In the genomic region with DNA sequence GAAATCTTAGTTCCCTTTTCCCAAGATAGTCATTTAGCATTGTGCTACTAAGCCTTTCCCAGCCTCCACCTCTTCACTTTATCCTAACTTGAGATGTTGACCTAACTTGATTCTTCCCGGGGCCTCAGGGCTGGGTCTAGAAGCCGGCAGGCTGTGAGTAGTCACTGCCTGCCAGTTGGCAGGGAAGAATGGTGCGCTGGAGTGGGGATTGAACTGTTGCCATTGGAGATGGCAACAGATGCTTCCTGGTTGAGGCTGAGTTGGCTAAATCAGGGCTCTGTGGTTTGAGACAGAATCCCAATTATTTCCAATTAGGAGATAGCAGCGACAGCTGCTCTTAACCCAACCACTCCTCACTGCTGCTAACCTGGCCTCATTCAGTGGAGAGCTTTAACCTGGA, we compare ENCODE assay signal across 9 cellular contexts.
DNase-seq lines count a peak whose midpoint lies in the region; ATAC-seq and TF ChIP-seq lines count a peak whose summit lies in the region.
"Had no signal": no experiment of that assay in that cellular context is flagged by ENCODE, and none has a peak within 500 bp of the region (broad histone marks: within the 10 kb centered on the region; RNA-seq: fewer than 3 reads in every experiment).

No MANE protein-coding gene starts in this region.

- H3K36me3 ChIP-seq in ascending aorta = no peaks in the 10 kb centered on the region
- H3K36me3 ChIP-seq in stomach smooth muscle (ENCODE audit: control insufficient read depth in 2 of 2, insufficient read depth in 2 of 2, low read length in 2 of 2) = no peaks in the 10 kb centered on the region
- H3K36me3 ChIP-seq in right lobe of liver = no peaks in the 10 kb centered on the region

- H3K4me3 ChIP-seq in ascending aorta (no peak overlapping the region), stomach smooth muscle (ENCODE audit: low read length in 2 of 2) (no peak overlapping the region), right lobe of liver (no peak overlapping the region)

- ATAC-seq in left lobe of liver (no peak), right lobe of liver (no peak)

- no peak overlapping the region for H3K9ac ChIP-seq in stomach smooth muscle (ENCODE audit: low read length in 2 of 2)

- intact Hi-C loops in ascending aorta (cut with DNase I) (no loop called here), right lobe of liver (cut with DNase I) (no loop called here)

- peaks cover 15 to 30% of the 10 kb centered on the region in 2 donors for H3K4me1 ChIP-seq in ascending aorta
- peaks cover 26% of the 10 kb centered on the region for H3K4me1 ChIP-seq in stomach smooth muscle (ENCODE audit: control insufficient read depth, insufficient read depth, low read length)
- no peaks in the 10 kb centered on the region for H3K4me1 ChIP-seq in right lobe of liver

- H3K27ac ChIP-seq in ascending aorta (peak overlapping the region; percentile 77 to 93), stomach smooth muscle (ENCODE audit: low read length) (peak overlapping the region; percentile 88), right lobe of liver (no peak overlapping the region)

- H3K27me3 ChIP-seq in ascending aorta = no peaks in the 10 kb centered on the region
- H3K27me3 ChIP-seq in stomach smooth muscle (ENCODE audit: control insufficient read depth in 1 of 2, insufficient read depth in 2 of 2, low read length in 2 of 2) = no peaks in the 10 kb centered on the region
- no peaks in the 10 kb centered on the region for H3K27me3 ChIP-seq in right lobe of liver

- DNase-seq in NCI-H1092 treated with DMSO at 0.1 percent for 48 hours (lab: John Stamatoyannopoulos, UW) (peak; percentile 24), ascending aorta (ENCODE audit: low spot score in 2 of 2) (peak; percentile 19 to 79), inferior parietal cortex (ENCODE audit: extremely low spot score) (peak; percentile 61), GOT3 (lab: John Stamatoyannopoulos, UW) (no peak), left lobe of liver (ENCODE audit: low spot score) (no peak), right lobe of liver (no peak)
- DNase-seq in activated CD8-positive, alpha-beta memory T cell treated with anti-CD3 and anti-CD28 coated beads, Interleukin-2, amount 50 U/mL, for 48 hours = no peak
- DNase-seq: activated naive CD4-positive, alpha-beta T cell treated with Interleukin-2 at 50 U/mL for 16 hours had no signal

- WGBS in right lobe of liver (ENCODE audit: insufficient coverage, low coverage, low lambda C conversion rate, missing lambda C conversion rate) = 51% methylated on average over 3 of the region's 4 CpGs

- TF ChIP-seq CTCF in ascending aorta (IDR thresholded peaks at IDR 0.05) = no peak
- TF ChIP-seq CTCF in right lobe of liver (IDR thresholded peaks at IDR 0.05) = no peak

- no peak for TF ChIP-seq POLR2A in right lobe of liver (IDR thresholded peaks at IDR 0.05)

- H3K9me3 ChIP-seq in ascending aorta (no peaks in the 10 kb centered on the region), stomach smooth muscle (ENCODE audit: control insufficient read depth in 2 of 2, low read length in 2 of 2) (no peaks in the 10 kb centered on the region), right lobe of liver (no peaks in the 10 kb centered on the region)

Comparison
In these comparisons a context has a peak if more than half of its experiments do, and no peak if none do; other contexts are left out.
1. DNase-seq: peak in NCI-H1092 treated with DMSO at 0.1 percent for 48 hours (single experiment), ascending aorta (2 of 2) and inferior parietal cortex (single experiment); none in activated CD8-positive, alpha-beta memory T cell treated with anti-CD3 and anti-CD28 coated beads, Interleukin-2, amount 50 U/mL, for 48 hours (single experiment), GOT3 (single experiment), left lobe of liver (single experiment) and right lobe of liver (0 of 3).
2. H3K27ac ChIP-seq: peak in ascending aorta (2 of 2) and stomach smooth muscle (single experiment); none in right lobe of liver (0 of 3).